ENCODE assay signal across 1 cellular context in genomic region chr2:73284296-73285161, GRCh38.
A peak's percentile ranks its signal among the peaks of the same experiment; 100 is the strongest.
TF ChIP-seq lines count a peak whose summit lies in the region.

A gene with protein sequence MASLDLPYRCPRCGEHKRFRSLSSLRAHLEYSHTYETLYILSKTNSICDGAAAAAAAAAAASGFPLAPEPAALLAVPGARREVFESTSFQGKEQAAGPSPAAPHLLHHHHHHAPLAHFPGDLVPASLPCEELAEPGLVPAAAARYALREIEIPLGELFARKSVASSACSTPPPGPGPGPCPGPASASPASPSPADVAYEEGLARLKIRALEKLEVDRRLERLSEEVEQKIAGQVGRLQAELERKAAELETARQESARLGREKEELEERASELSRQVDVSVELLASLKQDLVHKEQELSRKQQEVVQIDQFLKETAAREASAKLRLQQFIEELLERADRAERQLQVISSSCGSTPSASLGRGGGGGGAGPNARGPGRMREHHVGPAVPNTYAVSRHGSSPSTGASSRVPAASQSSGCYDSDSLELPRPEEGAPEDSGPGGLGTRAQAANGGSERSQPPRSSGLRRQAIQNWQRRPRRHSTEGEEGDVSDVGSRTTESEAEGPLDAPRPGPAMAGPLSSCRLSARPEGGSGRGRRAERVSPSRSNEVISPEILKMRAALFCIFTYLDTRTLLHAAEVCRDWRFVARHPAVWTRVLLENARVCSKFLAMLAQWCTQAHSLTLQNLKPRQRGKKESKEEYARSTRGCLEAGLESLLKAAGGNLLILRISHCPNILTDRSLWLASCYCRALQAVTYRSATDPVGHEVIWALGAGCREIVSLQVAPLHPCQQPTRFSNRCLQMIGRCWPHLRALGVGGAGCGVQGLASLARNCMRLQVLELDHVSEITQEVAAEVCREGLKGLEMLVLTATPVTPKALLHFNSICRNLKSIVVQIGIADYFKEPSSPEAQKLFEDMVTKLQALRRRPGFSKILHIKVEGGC (minus strand): TSS chr2:73284478. CDS start chr2:73269630, 14,848 bp downstream.

TF ChIP-seq in HepG2, 621 proteins besides CTCF, POLR2A, EP300 and RAD21 (continued from another document and continues in another):
- TF ChIP-seq ZNF562 (CRISPR knock-in tag; IDR thresholded peaks at IDR 0.05; ENCODE audit: borderline replicate concordance) (no peak), EED (CRISPR knock-in tag; IDR thresholded peaks at IDR 0.05) (0 out of 2 replicates have a peak, but pooled peaks have one; percentile 39), ERF (CRISPR knock-in tag; IDR thresholded peaks at IDR 0.05) (no peak), TAF15 (IDR thresholded peaks at IDR 0.05; ENCODE audit: low read depth, low read length, poor library complexity, severe bottlenecking) (peak; percentile 22), ZSCAN20 (CRISPR knock-in tag; IDR thresholded peaks at IDR 0.05; ENCODE audit: borderline replicate concordance) (no peak), MAX (IDR thresholded peaks at IDR 0.05) (peak; percentile 71), PRPF4 (IDR thresholded peaks at IDR 0.05; ENCODE audit: low read depth, low read length, poor library complexity, severe bottlenecking) (no peak), MYC (CRISPR knock-in tag; IDR thresholded peaks at IDR 0.05; ENCODE audit: borderline replicate concordance) (peak; percentile 83), CENPBD1 (CRISPR knock-in tag; IDR thresholded peaks at IDR 0.05; ENCODE audit: borderline replicate concordance, low read depth) (no peak), ZNF772 (CRISPR knock-in tag; IDR thresholded peaks at IDR 0.05) (peak; percentile 21; the same call in 1 of the 2 replicates), ISL2 (CRISPR knock-in tag; IDR thresholded peaks at IDR 0.05) (no peak), NR2F1 (CRISPR knock-in tag; IDR thresholded peaks at IDR 0.05) (peak; percentile 43 to 71; a peak in 1 of 4 replicates), ZNF687 (CRISPR knock-in tag; IDR thresholded peaks at IDR 0.05) (peak; percentile 81), ARID2 (CRISPR knock-in tag; IDR thresholded peaks at IDR 0.05; ENCODE audit: borderline replicate concordance) (no peak), HNRNPK (IDR thresholded peaks at IDR 0.05; ENCODE audit: low read depth, low read length, poor library complexity, severe bottlenecking) (peak; percentile 99), ZKSCAN8 (CRISPR knock-in tag; IDR thresholded peaks at IDR 0.05; ENCODE audit: borderline replicate concordance) (no peak), ZSCAN30 (CRISPR knock-in tag; IDR thresholded peaks at IDR 0.05) (0 out of 2 replicates have a peak, but pooled peaks have one; percentile 23), NR2C2 (CRISPR knock-in tag; IDR thresholded peaks at IDR 0.05; ENCODE audit: borderline replicate concordance) (peak; percentile 54), ELF1 (CRISPR knock-in tag; IDR thresholded peaks at IDR 0.05) (0 out of 2 replicates have a peak, but pooled peaks have one; percentile 36), POGZ (CRISPR knock-in tag; IDR thresholded peaks at IDR 0.05) (peak; percentile 51; the same call in 1 of the 2 replicates), KDM3A (CRISPR knock-in tag; IDR thresholded peaks at IDR 0.05; ENCODE audit: low read depth) (peak; percentile 37; the same call in 1 of the 2 replicates), ONECUT2 (CRISPR knock-in tag; IDR thresholded peaks at IDR 0.05) (no peak), NR0B2 (CRISPR knock-in tag; IDR thresholded peaks at IDR 0.05) (peak; percentile 33; the same call in 1 of the 2 replicates)
- TF ChIP-seq, protein P1, sequence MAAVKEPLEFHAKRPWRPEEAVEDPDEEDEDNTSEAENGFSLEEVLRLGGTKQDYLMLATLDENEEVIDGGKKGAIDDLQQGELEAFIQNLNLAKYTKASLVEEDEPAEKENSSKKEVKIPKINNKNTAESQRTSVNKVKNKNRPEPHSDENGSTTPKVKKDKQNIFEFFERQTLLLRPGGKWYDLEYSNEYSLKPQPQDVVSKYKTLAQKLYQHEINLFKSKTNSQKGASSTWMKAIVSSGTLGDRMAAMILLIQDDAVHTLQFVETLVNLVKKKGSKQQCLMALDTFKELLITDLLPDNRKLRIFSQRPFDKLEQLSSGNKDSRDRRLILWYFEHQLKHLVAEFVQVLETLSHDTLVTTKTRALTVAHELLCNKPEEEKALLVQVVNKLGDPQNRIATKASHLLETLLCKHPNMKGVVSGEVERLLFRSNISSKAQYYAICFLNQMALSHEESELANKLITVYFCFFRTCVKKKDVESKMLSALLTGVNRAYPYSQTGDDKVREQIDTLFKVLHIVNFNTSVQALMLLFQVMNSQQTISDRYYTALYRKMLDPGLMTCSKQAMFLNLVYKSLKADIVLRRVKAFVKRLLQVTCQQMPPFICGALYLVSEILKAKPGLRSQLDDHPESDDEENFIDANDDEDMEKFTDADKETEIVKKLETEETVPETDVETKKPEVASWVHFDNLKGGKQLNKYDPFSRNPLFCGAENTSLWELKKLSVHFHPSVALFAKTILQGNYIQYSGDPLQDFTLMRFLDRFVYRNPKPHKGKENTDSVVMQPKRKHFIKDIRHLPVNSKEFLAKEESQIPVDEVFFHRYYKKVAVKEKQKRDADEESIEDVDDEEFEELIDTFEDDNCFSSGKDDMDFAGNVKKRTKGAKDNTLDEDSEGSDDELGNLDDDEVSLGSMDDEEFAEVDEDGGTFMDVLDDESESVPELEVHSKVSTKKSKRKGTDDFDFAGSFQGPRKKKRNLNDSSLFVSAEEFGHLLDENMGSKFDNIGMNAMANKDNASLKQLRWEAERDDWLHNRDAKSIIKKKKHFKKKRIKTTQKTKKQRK (IDR thresholded peaks at IDR 0.05; ENCODE audit: low read length): no peak
- TF ChIP-seq, protein P2, sequence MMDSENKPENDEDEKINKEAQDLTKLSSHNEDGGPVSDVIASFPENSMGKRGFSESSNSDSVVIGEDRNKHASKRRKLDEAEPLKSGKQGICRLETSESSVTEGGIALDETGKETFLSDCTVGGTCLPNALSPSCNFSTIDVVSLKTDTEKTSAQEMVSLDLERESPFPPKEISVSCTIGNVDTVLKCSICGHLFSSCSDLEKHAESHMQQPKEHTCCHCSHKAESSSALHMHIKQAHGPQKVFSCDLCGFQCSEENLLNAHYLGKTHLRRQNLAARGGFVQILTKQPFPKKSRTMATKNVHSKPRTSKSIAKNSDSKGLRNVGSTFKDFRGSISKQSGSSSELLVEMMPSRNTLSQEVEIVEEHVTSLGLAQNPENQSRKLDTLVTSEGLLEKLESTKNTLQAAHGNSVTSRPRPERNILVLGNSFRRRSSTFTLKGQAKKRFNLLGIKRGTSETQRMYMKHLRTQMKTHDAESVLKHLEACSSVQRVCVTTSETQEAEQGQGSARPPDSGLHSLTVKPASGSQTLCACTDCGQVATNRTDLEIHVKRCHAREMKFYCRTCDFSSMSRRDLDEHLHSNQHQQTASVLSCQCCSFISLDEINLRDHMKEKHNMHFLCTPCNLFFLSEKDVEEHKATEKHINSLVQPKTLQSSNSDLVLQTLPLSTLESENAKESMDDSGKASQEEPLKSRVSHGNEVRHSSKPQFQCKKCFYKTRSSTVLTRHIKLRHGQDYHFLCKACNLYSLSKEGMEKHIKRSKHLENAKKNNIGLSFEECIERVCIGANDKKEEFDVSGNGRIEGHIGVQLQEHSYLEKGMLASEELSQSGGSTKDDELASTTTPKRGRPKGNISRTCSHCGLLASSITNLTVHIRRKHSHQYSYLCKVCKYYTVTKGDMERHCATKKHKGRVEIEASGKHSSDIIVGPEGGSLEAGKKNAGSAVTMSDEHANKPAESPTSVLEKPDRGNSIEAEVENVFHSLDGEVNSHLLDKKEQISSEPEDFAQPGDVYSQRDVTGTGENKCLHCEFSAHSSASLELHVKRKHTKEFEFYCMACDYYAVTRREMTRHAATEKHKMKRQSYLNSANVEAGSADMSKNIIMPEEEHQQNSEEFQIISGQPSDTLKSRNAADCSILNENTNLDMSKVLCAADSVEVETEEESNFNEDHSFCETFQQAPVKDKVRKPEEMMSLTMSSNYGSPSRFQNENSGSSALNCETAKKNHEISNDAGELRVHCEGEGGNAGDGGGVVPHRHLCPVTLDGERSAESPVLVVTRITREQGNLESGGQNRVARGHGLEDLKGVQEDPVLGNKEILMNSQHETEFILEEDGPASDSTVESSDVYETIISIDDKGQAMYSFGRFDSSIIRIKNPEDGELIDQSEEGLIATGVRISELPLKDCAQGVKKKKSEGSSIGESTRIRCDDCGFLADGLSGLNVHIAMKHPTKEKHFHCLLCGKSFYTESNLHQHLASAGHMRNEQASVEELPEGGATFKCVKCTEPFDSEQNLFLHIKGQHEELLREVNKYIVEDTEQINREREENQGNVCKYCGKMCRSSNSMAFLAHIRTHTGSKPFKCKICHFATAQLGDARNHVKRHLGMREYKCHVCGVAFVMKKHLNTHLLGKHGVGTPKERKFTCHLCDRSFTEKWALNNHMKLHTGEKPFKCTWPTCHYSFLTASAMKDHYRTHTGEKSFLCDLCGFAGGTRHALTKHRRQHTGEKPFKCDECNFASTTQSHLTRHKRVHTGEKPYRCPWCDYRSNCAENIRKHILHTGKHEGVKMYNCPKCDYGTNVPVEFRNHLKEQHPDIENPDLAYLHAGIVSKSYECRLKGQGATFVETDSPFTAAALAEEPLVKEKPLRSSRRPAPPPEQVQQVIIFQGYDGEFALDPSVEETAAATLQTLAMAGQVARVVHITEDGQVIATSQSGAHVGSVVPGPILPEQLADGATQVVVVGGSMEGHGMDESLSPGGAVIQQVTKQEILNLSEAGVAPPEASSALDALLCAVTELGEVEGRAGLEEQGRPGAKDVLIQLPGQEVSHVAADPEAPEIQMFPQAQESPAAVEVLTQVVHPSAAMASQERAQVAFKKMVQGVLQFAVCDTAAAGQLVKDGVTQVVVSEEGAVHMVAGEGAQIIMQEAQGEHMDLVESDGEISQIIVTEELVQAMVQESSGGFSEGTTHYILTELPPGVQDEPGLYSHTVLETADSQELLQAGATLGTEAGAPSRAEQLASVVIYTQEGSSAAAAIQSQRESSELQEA (CRISPR knock-in tag; IDR thresholded peaks at IDR 0.05; ENCODE audit: not compliant biosample characterization): peak; percentile 40
- TF ChIP-seq, protein P3, sequence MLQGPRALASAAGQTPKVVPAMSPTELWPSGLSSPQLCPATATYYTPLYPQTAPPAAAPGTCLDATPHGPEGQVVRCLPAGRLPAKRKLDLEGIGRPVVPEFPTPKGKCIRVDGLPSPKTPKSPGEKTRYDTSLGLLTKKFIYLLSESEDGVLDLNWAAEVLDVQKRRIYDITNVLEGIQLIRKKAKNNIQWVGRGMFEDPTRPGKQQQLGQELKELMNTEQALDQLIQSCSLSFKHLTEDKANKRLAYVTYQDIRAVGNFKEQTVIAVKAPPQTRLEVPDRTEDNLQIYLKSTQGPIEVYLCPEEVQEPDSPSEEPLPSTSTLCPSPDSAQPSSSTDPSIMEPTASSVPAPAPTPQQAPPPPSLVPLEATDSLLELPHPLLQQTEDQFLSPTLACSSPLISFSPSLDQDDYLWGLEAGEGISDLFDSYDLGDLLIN (CRISPR knock-in tag; IDR thresholded peaks at IDR 0.05; ENCODE audit: borderline replicate concordance): no peak
- TF ChIP-seq, protein P4, sequence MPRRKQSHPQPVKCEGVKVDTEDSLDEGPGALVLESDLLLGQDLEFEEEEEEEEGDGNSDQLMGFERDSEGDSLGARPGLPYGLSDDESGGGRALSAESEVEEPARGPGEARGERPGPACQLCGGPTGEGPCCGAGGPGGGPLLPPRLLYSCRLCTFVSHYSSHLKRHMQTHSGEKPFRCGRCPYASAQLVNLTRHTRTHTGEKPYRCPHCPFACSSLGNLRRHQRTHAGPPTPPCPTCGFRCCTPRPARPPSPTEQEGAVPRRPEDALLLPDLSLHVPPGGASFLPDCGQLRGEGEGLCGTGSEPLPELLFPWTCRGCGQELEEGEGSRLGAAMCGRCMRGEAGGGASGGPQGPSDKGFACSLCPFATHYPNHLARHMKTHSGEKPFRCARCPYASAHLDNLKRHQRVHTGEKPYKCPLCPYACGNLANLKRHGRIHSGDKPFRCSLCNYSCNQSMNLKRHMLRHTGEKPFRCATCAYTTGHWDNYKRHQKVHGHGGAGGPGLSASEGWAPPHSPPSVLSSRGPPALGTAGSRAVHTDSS (CRISPR knock-in tag; conservative IDR thresholded peaks at IDR 0.05): no peak
